ENCODE assay signal across 10 cellular contexts in the genomic region with DNA sequence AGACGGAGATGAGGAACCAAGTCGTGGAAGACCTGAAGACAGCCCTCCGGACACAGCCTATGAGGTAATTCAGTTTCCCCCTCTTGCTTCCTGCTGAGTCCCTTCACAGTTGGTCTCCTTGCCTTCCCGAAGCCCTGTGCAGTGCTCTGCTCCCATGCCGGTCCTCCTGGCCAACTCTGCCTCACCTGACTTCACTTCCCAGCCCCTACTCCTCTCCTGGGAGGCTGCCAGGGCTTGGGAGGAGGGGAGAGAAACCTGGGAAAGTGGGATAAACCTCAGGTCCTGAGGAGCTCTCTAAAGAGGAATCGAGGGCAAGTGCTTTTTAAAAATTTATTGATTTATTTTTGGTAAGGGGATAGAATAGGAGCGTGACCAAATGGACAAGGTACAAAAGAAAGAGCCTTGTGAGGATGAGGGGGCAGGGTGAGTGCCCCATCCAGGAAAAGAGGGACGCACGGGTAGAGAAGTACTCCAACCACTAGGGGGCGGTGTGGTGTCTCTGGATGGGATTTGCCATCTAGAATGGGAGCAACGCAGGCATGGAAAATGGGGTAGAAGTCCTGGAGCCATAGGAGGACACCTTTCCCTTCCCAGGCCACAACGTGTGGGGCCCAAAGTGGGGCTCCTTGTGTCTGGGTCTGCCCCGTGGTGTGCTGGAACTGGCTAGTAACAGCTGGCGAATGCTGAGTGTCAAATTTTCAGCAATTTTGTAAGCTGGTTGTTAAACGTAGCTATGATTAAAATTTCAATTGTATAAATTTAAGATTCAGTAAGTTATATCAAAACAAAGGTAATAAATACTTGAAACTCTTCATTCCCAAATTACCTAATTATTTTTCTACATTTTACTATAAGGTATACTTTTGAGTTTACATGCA.
DNase-seq lines count a peak whose midpoint lies in the region; FAIRE-seq and TF ChIP-seq lines count a peak whose summit lies in the region.
"Had no signal": no experiment of that assay in that cellular context is flagged by ENCODE, and none has a peak within 500 bp of the region (broad histone marks: within the 10 kb centered on the region; RNA-seq: fewer than 3 reads in every experiment).

No MANE protein-coding gene starts in this region.

- peak overlapping the region; percentile 90; the same call in 1 of the 2 replicates for H2BK12ac ChIP-seq in H1 (ENCODE audit: low read depth, low read length)

- H4K5ac ChIP-seq in H1 (ENCODE audit: insufficient read length, low read depth, low read length): no peak overlapping the region

- no peak overlapping the region for H2BK120ac ChIP-seq in H1 (replicated peaks; ENCODE audit: low read depth, low read length)

- TF ChIP-seq EP300 in H1 (IDR thresholded peaks at IDR 0.05; ENCODE audit: borderline replicate concordance in 1 of 2, low read depth in 2 of 2, low read length in 2 of 2): no peak

- H3K4ac ChIP-seq in H1 (replicated peaks; ENCODE audit: insufficient read length, low read depth, low read length): peak overlapping the region; percentile 21

- H3K4me1 ChIP-seq in H1 (replicated peaks in 1 of 4; ENCODE audit: control insufficient read depth in 3 of 4, insufficient read depth in 4 of 4, low read length in 3 of 4): peaks cover 0 to 6% (median 3%) of the 10 kb centered on the region in 4 experiments; a peak in 3 of 7 replicates
- H3K4me1 ChIP-seq: BLaER1 treated with 17β-estradiol and CSF1 and Interleukin-3, amounts not matched to agents 10 nM and 100 nM had no signal

- peak; percentile 66 to 76 for TF ChIP-seq RAD21 in H1 (IDR thresholded peaks at IDR 0.05 in 1 of 2, conservative IDR thresholded peaks at IDR 0.05 in 1 of 2; ENCODE audit: low read depth in 2 of 2, low read length in 2 of 2)

- H3K79me1 ChIP-seq in H1 (ENCODE audit: low read depth, low read length): no peaks in the 10 kb centered on the region

- no peak overlapping the region for H2AFZ ChIP-seq in H1 (ENCODE audit: low read length)

- peak overlapping the region; percentile 67 for H4K91ac ChIP-seq in H1 (replicated peaks; ENCODE audit: insufficient read length, low read length)

- H3K9me3 ChIP-seq in H1 (ENCODE audit: insufficient read depth in 2 of 2, low read depth in 1 of 2, low read length in 1 of 2): no peaks in the 10 kb centered on the region
- H3K9me3 ChIP-seq: BLaER1 treated with 17β-estradiol and CSF1 and Interleukin-3, amounts not matched to agents 10 nM and 100 nM had no signal

- H2BK5ac ChIP-seq in H1 (ENCODE audit: low read depth, low read length): no peak overlapping the region

- peak overlapping the region; percentile 58; the same call in 1 of the 2 replicates for H4K8ac ChIP-seq in H1 (ENCODE audit: extremely low read depth, insufficient read depth, low read length)

- H3K27me3 ChIP-seq in H1 (replicated peaks in 1 of 4; ENCODE audit: control insufficient read depth in 3 of 4, extremely low read depth in 1 of 4, insufficient read depth in 3 of 4, low read length in 3 of 4): no peaks in the 10 kb centered on the region
- H3K27me3 ChIP-seq: BLaER1 treated with 17β-estradiol and CSF1 and Interleukin-3, amounts not matched to agents 10 nM and 100 nM had no signal

- POLR2A ChIA-PET in H1 (lab: Charles Lee; ENCODE audit: partially characterized antibody): no interaction called here

- H3K36me3 ChIP-seq in H1 (ENCODE audit: control insufficient read depth in 2 of 4, insufficient read depth in 4 of 4, low read length in 3 of 4): no peaks in the 10 kb centered on the region
- H3K36me3 ChIP-seq: BLaER1 treated with 17β-estradiol and CSF1 and Interleukin-3, amounts not matched to agents 10 nM and 100 nM had no signal

- no peak overlapping the region for H3K23ac ChIP-seq in H1 (ENCODE audit: insufficient read length)

- DNase-seq in NCI-H1436 (lab: John Stamatoyannopoulos, UW) (peak; percentile 38), NCI-H1436 treated with DMSO at 0.1 percent for 48 hours (lab: John Stamatoyannopoulos, UW) (no peak), NCI-H1092 (lab: John Stamatoyannopoulos, UW) (peak; percentile 30), H1 (ENCODE audit: low read depth in 1 of 2, low spot score in 2 of 2) (peak; percentile 13 to 95), midbrain (lab: John Stamatoyannopoulos, UW) (peak; percentile 52), NCI-H510A treated with DMSO at 0.1 percent for 48 hours (lab: John Stamatoyannopoulos, UW) (no peak)
- DNase-seq in activated CD4-positive, alpha-beta T cell treated with anti-CD3 and anti-CD28 coated beads, Interleukin-2, amount 50 U/mL, for 48 hours: peak; percentile 71 to 77
- peak; percentile 3 to 11 for DNase-seq in stimulated activated CD8-positive, alpha-beta memory T cell treated with anti-CD3 and anti-CD28 coated beads, Interleukin-7, amount 100 ng/mL, for 4 hours (ENCODE audit: low read depth in 2 of 2)

- H2BK20ac ChIP-seq in H1 (ENCODE audit: low read length): 0 out of 2 replicates have a peak overlapping the region, but pooled peaks have one; percentile 15

- TF ChIP-seq POLR2A in H1 (IDR thresholded peaks at IDR 0.05; ENCODE audit: control extremely low read depth in 1 of 2, low read depth in 2 of 2, low read length in 2 of 2): no peak

- peak; percentile 86 for FAIRE-seq in H1 (lab: Jason Lieb, UNC)
- FAIRE-seq: frontal cortex had no signal

- no peak overlapping the region for H3K18ac ChIP-seq in H1 (ENCODE audit: extremely low read depth, low read length)

- H3K14ac ChIP-seq in H1 (ENCODE audit: insufficient read length): no peak overlapping the region

- H3K4me2 ChIP-seq in H1 (ENCODE audit: insufficient read depth in 1 of 2, low read depth in 2 of 2, low read length in 2 of 2): no peak overlapping the region
- H3K4me2 ChIP-seq: BLaER1 treated with 17β-estradiol and CSF1 and Interleukin-3, amounts not matched to agents 10 nM and 100 nM had no signal

- H4K20me1 ChIP-seq in H1 (replicated peaks in 1 of 2; ENCODE audit: control insufficient read depth in 1 of 2, insufficient read depth in 2 of 2, low read length in 2 of 2): no peaks in the 10 kb centered on the region
- H4K20me1 ChIP-seq: BLaER1 treated with 17β-estradiol and CSF1 and Interleukin-3, amounts not matched to agents 10 nM and 100 nM had no signal

- peak; percentile 82 to 90 (median 88) for TF ChIP-seq CTCF in H1 (IDR thresholded peaks at IDR 0.05; ENCODE audit: control extremely low read depth in 1 of 3, insufficient read depth in 1 of 3, low read depth in 1 of 3, low read length in 3 of 3)

- CTCF ChIA-PET in H1 (lab: Charles Lee; ENCODE audit: partially characterized antibody): interaction anchor here (0.6 to 10.1 kb wide), 58 partner anchors 8 to 526 kb away, joined by 3 to 118 read pairs (median 4); a partner anchor contains a TSS

- no peak overlapping the region for H3K4me3 ChIP-seq in H1 (ENCODE audit: extremely low read depth in 1 of 4, insufficient read depth in 2 of 4, low read depth in 3 of 4, low read length in 4 of 4)
- H3K4me3 ChIP-seq: BLaER1 treated with 17β-estradiol and CSF1 and Interleukin-3, amounts not matched to agents 10 nM and 100 nM had no signal

- no peak overlapping the region for H3K9ac ChIP-seq in H1 (replicated peaks in 1 of 4; ENCODE audit: extremely low read depth in 1 of 4, low read depth in 3 of 4, low read length in 3 of 4)
- H3K9ac ChIP-seq: BLaER1 treated with 17β-estradiol and CSF1 and Interleukin-3, amounts not matched to agents 10 nM and 100 nM had no signal

- 66 to 100% methylated on average over 1 to 15 of the region's 15 CpGs for WGBS in H1 (ENCODE audit: extremely low coverage in 1 of 2, insufficient coverage in 1 of 2, insufficient read length in 1 of 2, insufficient replicate concordance in 2 of 2, low coverage in 1 of 2, low lambda C conversion rate in 2 of 2, missing lambda C conversion rate in 1 of 2), 2 experiments

- H2BK15ac ChIP-seq in H1 (ENCODE audit: low read length): peak overlapping the region; percentile 88; the same call in 1 of the 2 replicates

- H3K79me2 ChIP-seq in H1 (ENCODE audit: control insufficient read depth in 1 of 2, insufficient read depth in 2 of 2, low read length in 2 of 2): no peaks in the 10 kb centered on the region

- H3K27ac ChIP-seq in H1 (ENCODE audit: low read depth, low read length): no peak overlapping the region
- H3K27ac ChIP-seq: BLaER1 treated with 17β-estradiol and CSF1 and Interleukin-3, amounts not matched to agents 10 nM and 100 nM had no signal

- no peak overlapping the region for H3K56ac ChIP-seq in H1 (replicated peaks; ENCODE audit: insufficient read length, low read depth, low read length)

- H3K23me2 ChIP-seq in H1 (ENCODE audit: low read depth, low read length): no peaks in the 10 kb centered on the region

- H2AK5ac ChIP-seq in H1 (ENCODE audit: low read depth, low read length): no peak overlapping the region

TF ChIP-seq in H1, 55 proteins besides CTCF, POLR2A, EP300 and RAD21:
- TF ChIP-seq CEBPB (IDR thresholded peaks at IDR 0.05; ENCODE audit: low read depth, low read length) (no peak), YY1 (IDR thresholded peaks at IDR 0.05; ENCODE audit: low read depth, low read length) (peak; percentile 81), BCL11A (IDR thresholded peaks at IDR 0.05; ENCODE audit: low read depth in 2 of 2, low read length in 2 of 2) (no peak)
- TF ChIP-seq, protein P1, sequence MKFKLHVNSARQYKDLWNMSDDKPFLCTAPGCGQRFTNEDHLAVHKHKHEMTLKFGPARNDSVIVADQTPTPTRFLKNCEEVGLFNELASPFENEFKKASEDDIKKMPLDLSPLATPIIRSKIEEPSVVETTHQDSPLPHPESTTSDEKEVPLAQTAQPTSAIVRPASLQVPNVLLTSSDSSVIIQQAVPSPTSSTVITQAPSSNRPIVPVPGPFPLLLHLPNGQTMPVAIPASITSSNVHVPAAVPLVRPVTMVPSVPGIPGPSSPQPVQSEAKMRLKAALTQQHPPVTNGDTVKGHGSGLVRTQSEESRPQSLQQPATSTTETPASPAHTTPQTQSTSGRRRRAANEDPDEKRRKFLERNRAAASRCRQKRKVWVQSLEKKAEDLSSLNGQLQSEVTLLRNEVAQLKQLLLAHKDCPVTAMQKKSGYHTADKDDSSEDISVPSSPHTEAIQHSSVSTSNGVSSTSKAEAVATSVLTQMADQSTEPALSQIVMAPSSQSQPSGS (IDR thresholded peaks at IDR 0.05; ENCODE audit: low read length): 0 out of 2 replicates have a peak, but pooled peaks have one; percentile 29

Comparison
In these comparisons a context has a peak if more than half of its experiments do, and no peak if none do; other contexts are left out.
1. DNase-seq: peak in NCI-H1436 (single experiment), NCI-H1092 (single experiment), activated CD4-positive, alpha-beta T cell treated with anti-CD3 and anti-CD28 coated beads, Interleukin-2, amount 50 U/mL, for 48 hours (2 of 2), H1 (2 of 2), midbrain (single experiment) and stimulated activated CD8-positive, alpha-beta memory T cell treated with anti-CD3 and anti-CD28 coated beads, Interleukin-7, amount 100 ng/mL, for 4 hours (2 of 2); none in NCI-H1436 treated with DMSO at 0.1 percent for 48 hours (single experiment) and NCI-H510A treated with DMSO at 0.1 percent for 48 hours (single experiment).